Comparison of ENCODE assay signal across 29 cellular contexts in the genomic region with DNA sequence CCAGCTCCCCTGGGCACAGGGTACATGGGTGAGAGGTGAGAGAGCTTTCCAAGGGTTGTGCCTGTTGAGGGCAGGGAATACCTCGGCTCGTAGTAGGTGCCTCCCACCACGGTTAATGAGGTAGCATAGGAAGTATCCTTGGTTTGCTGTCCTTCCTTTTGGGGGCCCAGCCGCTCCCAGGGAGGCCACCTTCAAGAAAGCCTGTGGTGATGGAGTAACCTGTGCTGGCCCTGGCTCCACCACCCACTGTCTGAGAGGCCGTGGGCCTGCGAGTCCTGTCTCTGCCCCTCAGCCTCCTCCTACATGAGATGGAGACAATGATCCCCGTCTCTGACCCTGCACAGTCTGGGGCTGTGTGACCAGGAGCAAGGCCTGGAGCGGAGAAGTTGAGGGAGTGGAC. TPM values are rescaled to one million over a fixed set of nuclear protein-coding genes. Genes with fewer than 3 reads are reported as not detected.
"Had no signal": no experiment of that assay in that cellular context is flagged by ENCODE, and none has a peak within 500 bp of the region (broad histone marks: within the 10 kb centered on the region; RNA-seq: fewer than 3 reads in every experiment).

No MANE protein-coding gene starts in this region.

- H3K9ac ChIP-seq: parathyroid adenoma had no signal

- H3K27me3 Mint-ChIP-seq: stimulated activated naive CD8-positive, alpha-beta T cell treated with anti-CD3 and anti-CD28 coated beads, Interleukin-15, Interleukin-2, amounts not matched to agents 100 ng/mL and 50 ng/mL, for 24 hours had no signal

- H3K4me1 Mint-ChIP-seq: immature natural killer cell; naive B cell; natural killer cell; stimulated activated effector memory CD8-positive, alpha-beta T cell treated with anti-CD3 and anti-CD28 coated beads, Interleukin-12 subunit alpha, Interleukin-12 subunit beta, amount 100 ng/mL, for 72 hours had no signal

- H3K9me3 ChIP-seq: heart left ventricle, left lung, right atrium auricular region, suprapubic skin, thoracic aorta, tibial artery, upper lobe of right lung had no signal

- H3K4me1 ChIP-seq: heart left ventricle, left lung, parathyroid adenoma, right atrium auricular region, suprapubic skin, tibial artery, upper lobe of right lung had no signal

- ATAC-seq: heart left ventricle; left colon; natural killer cell; sciatic nerve; stimulated activated effector memory CD8-positive, alpha-beta T cell treated with anti-CD3 and anti-CD28 coated beads, Interleukin-12 subunit alpha, Interleukin-12 subunit beta, amount 100 ng/mL, for 72 hours; upper lobe of right lung had no signal

- H3K4me3 Mint-ChIP-seq: immature natural killer cell; mesothelial cell of epicardium; natural killer cell; nephron progenitor cell; stimulated activated effector memory CD8-positive, alpha-beta T cell treated with anti-CD3 and anti-CD28 coated beads, Interleukin-12 subunit alpha, Interleukin-12 subunit beta, amount 100 ng/mL, for 72 hours; stimulated activated naive CD8-positive, alpha-beta T cell treated with anti-CD3 and anti-CD28 coated beads, Interleukin-15, Interleukin-2, amounts not matched to agents 100 ng/mL and 50 ng/mL, for 24 hours had no signal

- H3K9me3 Mint-ChIP-seq: natural killer cell; stimulated activated naive CD8-positive, alpha-beta T cell treated with anti-CD3 and anti-CD28 coated beads, Interleukin-15, Interleukin-2, amounts not matched to agents 100 ng/mL and 50 ng/mL, for 24 hours had no signal

- H3K27me3 ChIP-seq: heart left ventricle, left lung, right atrium auricular region, suprapubic skin, tibial artery, upper lobe of right lung had no signal

- H3K4me3 ChIP-seq: heart left ventricle, left lung, lung, right atrium auricular region, skin epidermis, suprapubic skin, thoracic aorta, tibial artery, upper lobe of right lung had no signal

- H2AFZ ChIP-seq: parathyroid adenoma had no signal

- H3K27ac Mint-ChIP-seq: immature natural killer cell; mesothelial cell of epicardium; naive B cell; natural killer cell; stimulated activated effector memory CD8-positive, alpha-beta T cell treated with anti-CD3 and anti-CD28 coated beads, Interleukin-12 subunit alpha, Interleukin-12 subunit beta, amount 100 ng/mL, for 72 hours; stimulated activated naive CD8-positive, alpha-beta T cell treated with anti-CD3 and anti-CD28 coated beads, Interleukin-15, Interleukin-2, amounts not matched to agents 100 ng/mL and 50 ng/mL, for 24 hours had no signal

- DNase-seq: heart left ventricle; hypothalamus; immature natural killer cell; kidney; left colon; mesendoderm; naive B cell; natural killer cell; nephron progenitor cell; nucleus accumbens; stimulated activated CD4-positive, alpha-beta T cell treated with anti-CD3 and anti-CD28 coated beads, Interleukin-12 subunit alpha, Interleukin-12 subunit beta, amount 100 ng/mL, for 4 hours; stimulated activated CD4-positive, alpha-beta T cell treated with anti-CD3 and anti-CD28 coated beads, Interleukin-15, amount 100 ng/mL, for 24 hours; stimulated activated CD4-positive, alpha-beta T cell treated with anti-CD3 and anti-CD28 coated beads, Interleukin-2, amount 100 ng/mL, for 24 hours; stimulated activated CD4-positive, alpha-beta T cell treated with anti-CD3 and anti-CD28 coated beads, Interleukin-4, amount 100 ng/mL, for 1 hour; stimulated activated naive CD4-positive, alpha-beta T cell; tibial artery; trophoblast cell; upper lobe of right lung had no signal

- H3K27ac ChIP-seq: heart left ventricle, left lung, parathyroid adenoma, right atrium auricular region, skin epidermis, suprapubic skin, thoracic aorta, tibial artery, upper lobe of right lung had no signal

- H3K36me3 Mint-ChIP-seq: immature natural killer cell; naive B cell; natural killer cell; stimulated activated effector memory CD8-positive, alpha-beta T cell treated with anti-CD3 and anti-CD28 coated beads, Interleukin-12 subunit alpha, Interleukin-12 subunit beta, amount 100 ng/mL, for 72 hours had no signal

- H3K36me3 ChIP-seq: heart left ventricle, left lung, right atrium auricular region, suprapubic skin, thoracic aorta, tibial artery, upper lobe of right lung had no signal

RNA-seq across cellular contexts. Expression of gene COL27A1, which starts 40.8 kb away (rescaled TPM):
- total RNA-seq: natural killer cell had no signal
- polyA plus RNA-seq: immature natural killer cell had no signal
